8 cellular contexts compared by ENCODE assay signal in the genomic region with DNA sequence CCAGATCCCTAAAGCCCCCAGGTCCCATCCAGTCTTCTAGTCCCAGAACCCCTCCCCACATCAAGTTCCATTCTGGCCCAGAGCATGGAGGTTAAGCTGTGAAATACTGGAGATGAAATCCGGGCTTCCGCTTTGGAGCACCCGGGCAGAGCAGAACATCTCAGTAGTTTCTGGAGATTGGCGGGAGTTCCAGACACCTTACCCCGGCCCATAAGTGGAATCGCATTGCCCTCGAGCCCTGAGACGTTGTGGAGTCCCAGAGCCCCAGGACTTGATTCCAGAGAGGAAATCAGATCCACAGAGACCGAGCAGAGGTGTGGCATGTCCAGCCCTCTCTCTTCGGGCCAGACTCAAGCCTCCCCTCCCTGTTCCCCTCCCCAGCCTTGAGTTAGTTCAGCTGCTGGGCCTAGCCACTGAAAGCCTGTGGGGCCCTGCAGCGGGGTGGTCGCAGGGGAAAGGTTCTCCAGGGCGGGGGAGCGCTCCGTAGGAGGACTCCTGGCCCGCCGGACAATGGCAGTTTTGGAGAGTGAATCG. TPM values are rescaled to one million over a fixed set of nuclear protein-coding genes. Genes with fewer than 3 reads are reported as not detected.
DNase-seq lines count a peak whose midpoint lies in the region; ATAC-seq and TF ChIP-seq lines count a peak whose summit lies in the region.
"Had no signal": no experiment of that assay in that cellular context is flagged by ENCODE, and none has a peak within 500 bp of the region (broad histone marks: within the 10 kb centered on the region; RNA-seq: fewer than 3 reads in every experiment).

No MANE protein-coding gene starts in this region.

- intact Hi-C loops in natural killer cell (cut with micrococcal nuclease) = no loop called here
- intact Hi-C loops in posterior cingulate gyrus (cut with DNase I) = no loop called here

- H3K27ac Mint-ChIP-seq in GM23338 (no peak overlapping the region), natural killer cell (no peak overlapping the region)
- H3K27ac Mint-ChIP-seq in activated CD8-positive, alpha-beta T cell treated with anti-CD3 and anti-CD28 coated beads, Interleukin-2, amount 10 ng/mL, durations not matched to agents 7 days and 5 days = no peak overlapping the region

- peaks cover 51% of the 10 kb centered on the region for H3K4me1 ChIP-seq in GM23338 (ENCODE audit: insufficient read depth)

- no peaks in the 10 kb centered on the region for H3K79me2 ChIP-seq in GM23338 (replicated peaks; ENCODE audit: insufficient read depth)

- H3K27me3 Mint-ChIP-seq in GM23338 (ENCODE audit: insufficient read depth, low read depth, poor library complexity) = peaks cover 97% of the 10 kb centered on the region
- H3K27me3 Mint-ChIP-seq in activated CD8-positive, alpha-beta T cell treated with anti-CD3 and anti-CD28 coated beads, Interleukin-2, amount 10 ng/mL, durations not matched to agents 7 days and 5 days (ENCODE audit: low read depth) = peaks cover 87% of the 10 kb centered on the region
- peaks cover 76 to 83% of the 10 kb centered on the region in 2 donors for H3K27me3 Mint-ChIP-seq in natural killer cell (ENCODE audit: low read depth in 2 of 2)

- peak; percentile 35 for DNase-seq in DMS53 treated with DMSO at 0.1 percent for 48 hours (lab: John Stamatoyannopoulos, UW; ENCODE audit: unreplicated experiment)
- peak; percentile 66 for DNase-seq in GM23338 (ENCODE audit: low spot score)
- DNase-seq in activated CD8-positive, alpha-beta T cell treated with anti-CD3 and anti-CD28 coated beads, Interleukin-2, amount 10 ng/mL, durations not matched to agents 7 days and 5 days = no peak
- DNase-seq in natural killer cell = no peak
- DNase-seq in NK-92 treated with Interleukin-12 subunit alpha and Interleukin-12 subunit beta, amount 100 ng/mL, for 24 hours (lab: John Stamatoyannopoulos, UW) = no peak
- DNase-seq in posterior cingulate gyrus = no peak
- DNase-seq in occipital lobe (lab: John Stamatoyannopoulos, UW) = no peak
- DNase-seq: caudate nucleus had no signal

- H3F3A ChIP-seq in GM23338 (replicated peaks; ENCODE audit: low read depth) = peaks cover 35% of the 10 kb centered on the region

- H3K36me3 ChIP-seq in GM23338 (ENCODE audit: insufficient read depth) = no peaks in the 10 kb centered on the region; the same call in 1 of the 2 replicates

- ATAC-seq in GM23338 (peak; percentile 9), natural killer cell (no peak)
- no peak for ATAC-seq in activated CD8-positive, alpha-beta T cell treated with anti-CD3 and anti-CD28 coated beads, Interleukin-2, amount 10 ng/mL, durations not matched to agents 7 days and 5 days

- CTCF ChIA-PET in activated CD8-positive, alpha-beta T cell treated with anti-CD3 and anti-CD28 coated beads, Interleukin-2, amount 10 ng/mL, durations not matched to agents 7 days and 5 days (lab: Charles Lee) = interaction anchor here (0.6 to 0.9 kb wide), 2 partner anchors 14 to 51 kb away, joined by 3 read pairs; no protein-coding TSS in a partner anchor

- POLR2A ChIA-PET in activated CD8-positive, alpha-beta T cell treated with anti-CD3 and anti-CD28 coated beads, Interleukin-2, amount 10 ng/mL, durations not matched to agents 7 days and 5 days (lab: Charles Lee) = interaction anchor here (0.5 kb wide), 1 partner anchor 186 kb away, joined by 3 read pairs; no protein-coding TSS in a partner anchor

- H3K4me1 Mint-ChIP-seq in GM23338 = peaks cover 37% of the 10 kb centered on the region
- peaks cover 45% of the 10 kb centered on the region for H3K4me1 Mint-ChIP-seq in activated CD8-positive, alpha-beta T cell treated with anti-CD3 and anti-CD28 coated beads, Interleukin-2, amount 10 ng/mL, durations not matched to agents 7 days and 5 days (ENCODE audit: low read depth)
- peaks cover 23 to 49% of the 10 kb centered on the region in 2 donors for H3K4me1 Mint-ChIP-seq in natural killer cell

- no peak overlapping the region for H3K27ac ChIP-seq in GM23338 (ENCODE audit: low read depth)

- H3K4me3 Mint-ChIP-seq in GM23338 (peak overlapping the region; percentile 71), natural killer cell (peak overlapping the region; percentile 69)
- H3K4me3 Mint-ChIP-seq in activated CD8-positive, alpha-beta T cell treated with anti-CD3 and anti-CD28 coated beads, Interleukin-2, amount 10 ng/mL, durations not matched to agents 7 days and 5 days = peak overlapping the region; percentile 49

- H3K9me3 Mint-ChIP-seq in GM23338 = peaks cover 6% of the 10 kb centered on the region; the same call in 2 of the 3 replicates
- H3K9me3 Mint-ChIP-seq in activated CD8-positive, alpha-beta T cell treated with anti-CD3 and anti-CD28 coated beads, Interleukin-2, amount 10 ng/mL, durations not matched to agents 7 days and 5 days (ENCODE audit: insufficient read depth) = no peaks in the 10 kb centered on the region
- H3K9me3 Mint-ChIP-seq in natural killer cell = no peaks in the 10 kb centered on the region

- peak in 1 of 2 experiments; percentile 10; a peak in 1 of 4 replicates for TF ChIP-seq CTCF in GM23338 (conservative IDR thresholded peaks at IDR 0.05; ENCODE audit: low read depth in 2 of 2)
- no peak for TF ChIP-seq CTCF in natural killer cell (IDR thresholded peaks at IDR 0.05)

- peaks cover 100% of the 10 kb centered on the region for H3K27me3 ChIP-seq in GM23338 (ENCODE audit: insufficient read depth)

- peaks cover 11% of the 10 kb centered on the region; the same call in 1 of the 2 replicates for H4K20me1 ChIP-seq in GM23338 (replicated peaks; ENCODE audit: insufficient read depth)

- no peaks in the 10 kb centered on the region for H3K9me2 ChIP-seq in GM23338 (ENCODE audit: insufficient read depth)

- peak overlapping the region; percentile 72 for H3K4me3 ChIP-seq in GM23338

- H3K36me3 Mint-ChIP-seq in GM23338 (ENCODE audit: low read depth) (peaks cover 4% of the 10 kb centered on the region; the same call in 1 of the 3 replicates), natural killer cell (peaks cover 7% of the 10 kb centered on the region)
- peaks cover 5% of the 10 kb centered on the region for H3K36me3 Mint-ChIP-seq in activated CD8-positive, alpha-beta T cell treated with anti-CD3 and anti-CD28 coated beads, Interleukin-2, amount 10 ng/mL, durations not matched to agents 7 days and 5 days (ENCODE audit: low read depth)

- H2AFZ ChIP-seq in GM23338 = peak overlapping the region; percentile 69

- peak overlapping the region; percentile 96 for H3K4me2 ChIP-seq in GM23338

TF ChIP-seq in GM23338, 12 proteins besides CTCF, POLR2A, EP300 and RAD21:
- TF ChIP-seq EZH2 (IDR thresholded peaks at IDR 0.05; ENCODE audit: low read depth, unreplicated experiment) (peak; percentile 59), EZH2phosphoT487 (IDR thresholded peaks at IDR 0.05; ENCODE audit: unreplicated experiment) (no peak)

RNA-seq across cellular contexts. Expression of a gene that starts 0.9 kb away (rescaled TPM):
- 0.17 and 0.27 TPM in 2 replicates for total RNA-seq in GM23338 (2014; rRNA removed; shearing (Covaris generic))
- 0.30 and 0.60 TPM in 2 replicates for polyA plus RNA-seq in GM23338 (2016; fragmentation: Nextera tagmentation; extraction: Ambion mirVana)
- under 1 TPM; 0.34 to 0.45 TPM for total RNA-seq in activated CD8-positive, alpha-beta T cell treated with anti-CD3 and anti-CD28 coated beads, Interleukin-2, amount 10 ng/mL, durations not matched to agents 7 days and 5 days
- total RNA-seq in natural killer cell (1 to 10 TPM; 1.3 to 2.1 (median 2.0) TPM), occipital lobe (not detected)

Comparison
In these comparisons a context has a peak if more than half of its experiments do, and no peak if none do; other contexts are left out.
1. DNase-seq: peak in DMS53 treated with DMSO at 0.1 percent for 48 hours (single experiment) and GM23338 (single experiment); none in activated CD8-positive, alpha-beta T cell treated with anti-CD3 and anti-CD28 coated beads, Interleukin-2, amount 10 ng/mL, durations not matched to agents 7 days and 5 days (single experiment), natural killer cell (single experiment), NK-92 treated with Interleukin-12 subunit alpha and Interleukin-12 subunit beta, amount 100 ng/mL, for 24 hours (single experiment), posterior cingulate gyrus (0 of 10) and occipital lobe (single experiment).
2. Peak in every context shown above with its lines, with median percentiles within 50 percentile points of each other: H3K4me3 Mint-ChIP-seq.